7 cellular contexts compared by ENCODE assay signal in the genomic region with DNA sequence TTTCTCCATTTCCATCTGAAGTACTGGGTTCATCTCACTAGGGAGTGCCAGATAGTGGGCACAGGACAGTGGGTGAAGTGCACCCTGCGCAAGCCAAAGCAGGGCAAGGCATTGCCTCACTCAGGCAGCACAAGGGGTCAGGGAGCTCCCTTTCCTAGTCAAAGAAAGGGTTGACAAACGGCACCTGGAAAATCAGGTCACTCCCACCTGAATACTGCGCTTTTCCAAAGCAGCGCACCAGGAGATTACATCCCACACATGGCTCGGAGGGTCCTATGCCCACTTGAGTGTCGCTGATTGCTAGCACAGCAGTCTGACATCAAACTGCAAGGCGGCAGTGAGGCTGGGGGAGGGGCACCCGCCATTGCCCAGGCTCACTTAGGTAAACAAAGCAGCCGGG.
DNase-seq lines count a peak whose midpoint lies in the region; ATAC-seq and TF ChIP-seq lines count a peak whose summit lies in the region.
"Not testable (repeated sequence)": the region's sequence is repeated elsewhere in the genome, so short reads cannot be mapped to it uniquely, and the experiment has no call there.

No MANE protein-coding gene starts in this region.

- not testable (repeated sequence) for H4K8ac ChIP-seq in neuronal stem cell (ENCODE audit: low read depth, low read length)

- not testable (repeated sequence) for H3K9me2 ChIP-seq in GM23338 (ENCODE audit: insufficient read depth)

- ATAC-seq in GM23338: peak; percentile 34
- ATAC-seq in WTC11: not testable (repeated sequence)

- not testable (repeated sequence) for H3F3A ChIP-seq in GM23338 (replicated peaks; ENCODE audit: low read depth)

- H3K4me2 ChIP-seq in GM23338: peak overlapping the region; percentile 66
- H3K4me2 ChIP-seq in neuronal stem cell (ENCODE audit: insufficient read depth, low read length, poor library complexity, severe bottlenecking): not testable (repeated sequence)

- not testable (repeated sequence) for TF ChIP-seq CTCF in GM23338 (conservative IDR thresholded peaks at IDR 0.05; ENCODE audit: low read depth in 2 of 2); WTC11 (IDR thresholded peaks at IDR 0.05); endodermal cell (conservative IDR thresholded peaks at IDR 0.05)

- not testable (repeated sequence) for H3K79me2 ChIP-seq in GM23338 (replicated peaks; ENCODE audit: insufficient read depth)

- peak overlapping the region; percentile 38 for H3K18ac ChIP-seq in neuronal stem cell (ENCODE audit: low read length)

- H3K27me3 ChIP-seq in GM23338 (ENCODE audit: insufficient read depth); HUES64 (ENCODE audit: insufficient read depth, low read length); endodermal cell (ENCODE audit: control insufficient read depth, insufficient read depth, low read length, poor library complexity, severe bottlenecking); neuronal stem cell (ENCODE audit: control insufficient read depth in 3 of 3, insufficient read depth in 3 of 3, low read depth in 1 of 3, low read length in 3 of 3): not testable (repeated sequence)

- H3K27ac ChIP-seq in GM23338 (ENCODE audit: low read depth): peak overlapping the region; percentile 70; the same call in 1 of the 2 replicates
- not testable (repeated sequence) for H3K27ac ChIP-seq in HUES64 (ENCODE audit: low read depth, low read length); endodermal cell (ENCODE audit: low read depth, low read length); neuronal stem cell (replicated peaks; ENCODE audit: low read length)

- H4K20me1 ChIP-seq in GM23338 (replicated peaks; ENCODE audit: insufficient read depth): not testable (repeated sequence)

- H2AFZ ChIP-seq in GM23338: peak overlapping the region; percentile 95
- not testable (repeated sequence) for H2AFZ ChIP-seq in neuronal stem cell (ENCODE audit: low read length)

- CTCF ChIA-PET in WTC11 (lab: Charles Lee): interaction anchor here (0.6 to 1.2 kb wide), 3 partner anchors 201 to 225 kb away, joined by 3 read pairs; partner anchors contain the start of gene CPPED1

- WGBS in HUES64: 42% methylated on average over 9 of the region's 9 CpGs
- 56 to 68% methylated on average over 7 to 9 of the region's 9 CpGs for WGBS in endodermal cell (ENCODE audit: insufficient coverage in 1 of 2, insufficient read length in 1 of 2), 2 experiments
- no CpG with 5 or more reads among the region's 9 CpGs for WGBS in neuronal stem cell (ENCODE audit: extremely low coverage in 2 of 2, insufficient read length in 2 of 2, insufficient replicate concordance in 1 of 2), 2 donors

- DNase-seq in GM23338 (ENCODE audit: low spot score) (peak; percentile 20), endodermal cell (peak; percentile 65), left kidney (ENCODE audit: low read depth, low spot score) (peak; percentile 69)
- DNase-seq in WTC11 (ENCODE audit: low spot score); neuronal stem cell (ENCODE audit: low spot score): not testable (repeated sequence)
- peak; percentile 37 for DNase-seq in activated CD8-positive, alpha-beta memory T cell treated with anti-CD3 and anti-CD28 coated beads, Interleukin-2, amount 50 U/mL, for 48 hours

- not testable (repeated sequence) for H2AK5ac ChIP-seq in neuronal stem cell (ENCODE audit: low read depth, low read length)

- H3K27me3 Mint-ChIP-seq in GM23338 (ENCODE audit: insufficient read depth, low read depth, poor library complexity); WTC11 (ENCODE audit: low read depth); endodermal cell (ENCODE audit: insufficient read depth): not testable (repeated sequence)

- not testable (repeated sequence) for H3K36me3 Mint-ChIP-seq in GM23338 (ENCODE audit: low read depth); WTC11; endodermal cell (ENCODE audit: low read depth)

- H2BK5ac ChIP-seq in neuronal stem cell (ENCODE audit: low read length): not testable (repeated sequence)

- H4K91ac ChIP-seq in neuronal stem cell (ENCODE audit: low read depth, low read length, poor library complexity): not testable (repeated sequence)

- H2BK12ac ChIP-seq in neuronal stem cell (ENCODE audit: low read length): not testable (repeated sequence)

- peak overlapping the region; percentile 8 for H3K14ac ChIP-seq in neuronal stem cell (ENCODE audit: low read length)

- peak overlapping the region; percentile 53 for H3K4ac ChIP-seq in neuronal stem cell (ENCODE audit: low read length)

- POLR2A ChIA-PET in WTC11 (lab: Charles Lee): not testable (repeated sequence)

- not testable (repeated sequence) for H3K36me3 ChIP-seq in GM23338 (ENCODE audit: insufficient read depth); HUES64 (ENCODE audit: insufficient read depth, low read length); endodermal cell (ENCODE audit: control insufficient read depth, insufficient read depth, low read length); neuronal stem cell (replicated peaks in 1 of 2; ENCODE audit: control insufficient read depth in 2 of 2, insufficient read depth in 2 of 2, low read length in 2 of 2)

- H3K9me3 Mint-ChIP-seq in GM23338 (peaks cover 12% of the 10 kb centered on the region; the same call in 2 of the 3 replicates), endodermal cell (peaks cover 10% of the 10 kb centered on the region)
- H3K9me3 Mint-ChIP-seq in WTC11: not testable (repeated sequence)

- not testable (repeated sequence) for H3K4me3 Mint-ChIP-seq in GM23338
- H3K4me3 Mint-ChIP-seq in WTC11 (peak overlapping the region; percentile 10; the same call in 1 of the 2 replicates), endodermal cell (peak overlapping the region; percentile 32)

- H3K79me1 ChIP-seq in neuronal stem cell (ENCODE audit: low read depth, low read length): not testable (repeated sequence)

- not testable (repeated sequence) for H3K27ac Mint-ChIP-seq in GM23338, WTC11, endodermal cell

- H3K4me1 ChIP-seq in GM23338 (ENCODE audit: insufficient read depth): peaks cover 12% of the 10 kb centered on the region
- peaks cover 14% of the 10 kb centered on the region for H3K4me1 ChIP-seq in HUES64 (ENCODE audit: insufficient read depth, low read length)
- H3K4me1 ChIP-seq in endodermal cell (ENCODE audit: control insufficient read depth, insufficient read depth, low read length); neuronal stem cell (ENCODE audit: control insufficient read depth in 2 of 2, insufficient read depth in 1 of 2, low read depth in 1 of 2, low read length in 2 of 2): not testable (repeated sequence)

- H3K9me3 ChIP-seq in HUES64 (ENCODE audit: insufficient read depth, low read depth, low read length); neuronal stem cell (replicated peaks in 1 of 2; ENCODE audit: control insufficient read depth in 2 of 2, insufficient read depth in 1 of 2, low read depth in 1 of 2, low read length in 2 of 2): not testable (repeated sequence)
- peaks cover 15% of the 10 kb centered on the region for H3K9me3 ChIP-seq in endodermal cell (ENCODE audit: control insufficient read depth, low read length)

- H3K23ac ChIP-seq in neuronal stem cell (ENCODE audit: low read depth, low read length, poor library complexity): not testable (repeated sequence)

- peak overlapping the region; percentile 41; the same call in 1 of the 2 replicates for H3K9ac ChIP-seq in HUES64 (ENCODE audit: low read depth, low read length)
- H3K9ac ChIP-seq in endodermal cell (ENCODE audit: extremely low read depth, low read length, poor library complexity, severe bottlenecking); neuronal stem cell (ENCODE audit: low read depth, low read length, poor library complexity): not testable (repeated sequence)

- H3K4me3 ChIP-seq in GM23338 (0 out of 2 replicates have a peak overlapping the region, but pooled peaks have one; percentile 19), endodermal cell (ENCODE audit: low read length) (peak overlapping the region; percentile 45)
- H3K4me3 ChIP-seq in HUES64 (ENCODE audit: low read length); neuronal stem cell (ENCODE audit: low read length in 2 of 2): not testable (repeated sequence)

- H2BK15ac ChIP-seq in neuronal stem cell (ENCODE audit: low read length): not testable (repeated sequence)

- peaks cover 26% of the 10 kb centered on the region for H3K4me1 Mint-ChIP-seq in GM23338
- peaks cover 27% of the 10 kb centered on the region for H3K4me1 Mint-ChIP-seq in WTC11
- H3K4me1 Mint-ChIP-seq in endodermal cell: peaks cover 22% of the 10 kb centered on the region

- not testable (repeated sequence) for H2BK120ac ChIP-seq in neuronal stem cell (ENCODE audit: low read depth, low read length)
